In genomic region chr10:1201010-1201807, GRCh38 we compare ENCODE assay signal across 15 cellular contexts.
"Had no signal": no experiment of that assay in that cellular context is flagged by ENCODE, and none has a peak within 500 bp of the region (broad histone marks: within the 10 kb centered on the region; RNA-seq: fewer than 3 reads in every experiment).

No MANE protein-coding gene starts in this region.

- ATAC-seq: foreskin keratinocyte, left lung had no signal

- DNase-seq: activated B cell treated with CpG ODN at 0.5 μM for 24 hours; activated CD4-positive, alpha-beta memory T cell treated with anti-CD3 and anti-CD28 coated beads, Interleukin-2, amount 10 ng/mL, durations not matched to agents 7 days and 5 days; activated CD4-positive, alpha-beta T cell treated with anti-CD3 and anti-CD28 coated beads for 48 hours; activated naive CD4-positive, alpha-beta T cell treated with anti-CD3 and anti-CD28 coated beads, Interleukin-2, amount 10 ng/mL, durations not matched to agents 7 days and 5 days; activated T-cell treated with anti-CD3 and anti-CD28 coated beads, Interleukin-2, amount 50 U/mL, for 1 hour; endodermal cell; foreskin keratinocyte; kidney; left lung; mammary epithelial cell; stimulated activated naive CD4-positive, alpha-beta T cell; T-helper 1 cell; T-helper 9 cell; transverse colon had no signal

- H3K27me3 ChIP-seq: foreskin keratinocyte, transverse colon had no signal

- H3K4me3 Mint-ChIP-seq: activated B cell treated with CpG ODN at 0.5 μM for 24 hours; activated CD4-positive, alpha-beta memory T cell treated with anti-CD3 and anti-CD28 coated beads, Interleukin-2, amount 10 ng/mL, durations not matched to agents 7 days and 5 days; activated naive CD4-positive, alpha-beta T cell treated with anti-CD3 and anti-CD28 coated beads, Interleukin-2, amount 10 ng/mL, durations not matched to agents 7 days and 5 days; endodermal cell; nephron had no signal

- H3K27ac ChIP-seq: foreskin keratinocyte, left lung, transverse colon had no signal

- H3K36me3 Mint-ChIP-seq: activated naive CD4-positive, alpha-beta T cell treated with anti-CD3 and anti-CD28 coated beads, Interleukin-2, amount 10 ng/mL, durations not matched to agents 7 days and 5 days had no signal

- H3K9me3 ChIP-seq: left lung, transverse colon had no signal

- H3K4me1 Mint-ChIP-seq: activated B cell treated with CpG ODN at 0.5 μM for 24 hours; activated CD4-positive, alpha-beta memory T cell treated with anti-CD3 and anti-CD28 coated beads, Interleukin-2, amount 10 ng/mL, durations not matched to agents 7 days and 5 days; activated naive CD4-positive, alpha-beta T cell treated with anti-CD3 and anti-CD28 coated beads, Interleukin-2, amount 10 ng/mL, durations not matched to agents 7 days and 5 days had no signal

- H3K9me3 Mint-ChIP-seq: activated B cell treated with CpG ODN at 0.5 μM for 24 hours; activated CD4-positive, alpha-beta memory T cell treated with anti-CD3 and anti-CD28 coated beads, Interleukin-2, amount 10 ng/mL, durations not matched to agents 7 days and 5 days; activated naive CD4-positive, alpha-beta T cell treated with anti-CD3 and anti-CD28 coated beads, Interleukin-2, amount 10 ng/mL, durations not matched to agents 7 days and 5 days; endodermal cell; nephron had no signal

- H3K27ac Mint-ChIP-seq: activated B cell treated with CpG ODN at 0.5 μM for 24 hours; activated CD4-positive, alpha-beta memory T cell treated with anti-CD3 and anti-CD28 coated beads, Interleukin-2, amount 10 ng/mL, durations not matched to agents 7 days and 5 days; activated naive CD4-positive, alpha-beta T cell treated with anti-CD3 and anti-CD28 coated beads, Interleukin-2, amount 10 ng/mL, durations not matched to agents 7 days and 5 days; endodermal cell; nephron had no signal

- H3K4me1 ChIP-seq: foreskin keratinocyte, left lung had no signal
